In genomic region chr6:143451531-143451930, GRCh38 we compare ENCODE assay signal across 9 cellular contexts. TPM values are rescaled to one million over a fixed set of nuclear protein-coding genes. Genes with fewer than 3 reads are reported as not detected.
DNase-seq lines count a peak whose midpoint lies in the region; ATAC-seq and TF ChIP-seq lines count a peak whose summit lies in the region.
"Had no signal": no experiment of that assay in that cellular context is flagged by ENCODE, and none has a peak within 500 bp of the region (broad histone marks: within the 10 kb centered on the region; RNA-seq: fewer than 3 reads in every experiment).

No MANE protein-coding gene starts in this region.

- peaks cover 0 to 28% (median 24%) of the 10 kb centered on the region in 5 donors for H3K4me1 ChIP-seq in subcutaneous abdominal adipose tissue (ENCODE audit: control insufficient read depth in 5 of 5, insufficient read depth in 5 of 5, low read length in 5 of 5)

- peak overlapping the region; percentile 75 to 95 (median 88) for H3K9ac ChIP-seq in subcutaneous abdominal adipose tissue (ENCODE audit: low read length in 5 of 5)

- H3K9me3 ChIP-seq in subcutaneous abdominal adipose tissue (ENCODE audit: control insufficient read depth in 5 of 5, low read length in 5 of 5), result no peaks in the 10 kb centered on the region

- H3K4me3 ChIP-seq in iPS-11a (ENCODE audit: low read depth, low read length) (peak overlapping the region; percentile 90), subcutaneous abdominal adipose tissue (ENCODE audit: low read depth in 1 of 5, low read length in 5 of 5) (peak overlapping the region; percentile 89 to 98 (median 92))

- no peaks in the 10 kb centered on the region for H3K9me3 Mint-ChIP-seq in activated CD4-positive, alpha-beta T cell treated with anti-CD3 and anti-CD28 coated beads for 36 hours (ENCODE audit: low read depth)
- no peaks in the 10 kb centered on the region for H3K9me3 Mint-ChIP-seq in WTC11

- no peak for ATAC-seq in activated CD4-positive, alpha-beta T cell treated with anti-CD3 and anti-CD28 coated beads for 36 hours
- ATAC-seq in WTC11, result no peak
- ATAC-seq in activated CD4-positive, CD25-positive, alpha-beta regulatory T cell treated with anti-CD3 and anti-CD28 coated beads, Interleukin-2, amount 50 U/mL, for 24 hours, result no peak

- no peak for TF ChIP-seq CTCF in WTC11 (IDR thresholded peaks at IDR 0.05)

- POLR2A ChIA-PET in activated CD4-positive, alpha-beta T cell treated with anti-CD3 and anti-CD28 coated beads for 36 hours (lab: Charles Lee), result no interaction called here
- POLR2A ChIA-PET in WTC11 (lab: Charles Lee), result no interaction called here

- DNase-seq in activated CD4-positive, alpha-beta T cell treated with anti-CD3 and anti-CD28 coated beads for 36 hours, result no peak
- no peak for DNase-seq in activated CD4-positive, alpha-beta T cell treated with anti-CD3 and anti-CD28 coated beads, Interleukin-2, amount 50 U/mL, for 1 hour
- DNase-seq in WTC11 (ENCODE audit: low spot score) (no peak), NCI-H526 (lab: John Stamatoyannopoulos, UW) (no peak)
- no peak for DNase-seq in stimulated activated CD4-positive, alpha-beta T cell treated with anti-CD3 and anti-CD28 coated beads, Interleukin-12 subunit alpha, Interleukin-12 subunit beta, amount 100 ng/mL, for 4 hours
- DNase-seq: DMS79 treated with DMSO at 0.1 percent for 48 hours had no signal

- H3K27ac Mint-ChIP-seq in activated CD4-positive, alpha-beta T cell treated with anti-CD3 and anti-CD28 coated beads for 36 hours, result peak overlapping the region; percentile 95
- 0 out of 2 replicates have a peak overlapping the region, but pooled peaks have one; percentile 82 for H3K27ac Mint-ChIP-seq in WTC11

- peak overlapping the region; percentile 88 for H3K4me3 Mint-ChIP-seq in activated CD4-positive, alpha-beta T cell treated with anti-CD3 and anti-CD28 coated beads for 36 hours
- peak overlapping the region; percentile 94 for H3K4me3 Mint-ChIP-seq in WTC11

- no peaks in the 10 kb centered on the region for H3K27me3 ChIP-seq in subcutaneous abdominal adipose tissue (ENCODE audit: control insufficient read depth in 5 of 5, insufficient read depth in 4 of 5, low read length in 5 of 5)

- peaks cover 53% of the 10 kb centered on the region for H3K4me1 Mint-ChIP-seq in activated CD4-positive, alpha-beta T cell treated with anti-CD3 and anti-CD28 coated beads for 36 hours
- H3K4me1 Mint-ChIP-seq in WTC11, result peaks cover 13% of the 10 kb centered on the region

- no peaks in the 10 kb centered on the region for H3K27me3 Mint-ChIP-seq in activated CD4-positive, alpha-beta T cell treated with anti-CD3 and anti-CD28 coated beads for 36 hours
- H3K27me3 Mint-ChIP-seq in WTC11 (ENCODE audit: low read depth), result no peaks in the 10 kb centered on the region

- H3K36me3 ChIP-seq in subcutaneous abdominal adipose tissue (ENCODE audit: control insufficient read depth in 5 of 5, insufficient read depth in 5 of 5, low read length in 5 of 5), result peaks cover 0 to 4% (median 3%) of the 10 kb centered on the region in 5 donors

- CTCF ChIA-PET in activated CD4-positive, alpha-beta T cell treated with anti-CD3 and anti-CD28 coated beads for 36 hours (lab: Charles Lee), result interaction anchor here (1.4 kb wide), 1 partner anchor 489 kb away, joined by 3 read pairs; no protein-coding TSS in a partner anchor
- CTCF ChIA-PET in WTC11 (lab: Charles Lee), result interaction anchor here (1.9 kb wide), 1 partner anchor 62 kb away, joined by 6 read pairs; no protein-coding TSS in a partner anchor

- H3K36me3 Mint-ChIP-seq in activated CD4-positive, alpha-beta T cell treated with anti-CD3 and anti-CD28 coated beads for 36 hours (ENCODE audit: low read depth), result peaks cover 23% of the 10 kb centered on the region
- H3K36me3 Mint-ChIP-seq in WTC11, result no peaks in the 10 kb centered on the region

- peak overlapping the region; percentile 73 for H3K27ac ChIP-seq in subcutaneous abdominal adipose tissue (ENCODE audit: low read depth, low read length)

- intact Hi-C loops in activated CD4-positive, alpha-beta T cell treated with anti-CD3 and anti-CD28 coated beads for 36 hours (cut with DNase I, micrococcal nuclease), result loop anchor here (2.0 to 10.0 kb wide), 6 partner anchors 85 to 1307 kb away; partner anchors contain the start of genes LTV1 (in 1 of the 2), NMBR (in 1 of the 2) and VTA1 (in 1 of the 2)

TF ChIP-seq in WTC11, 78 proteins besides CTCF, POLR2A, EP300 and RAD21:
- no peak for TF ChIP-seq CBFB (CRISPR knock-in tag; IDR thresholded peaks at IDR 0.05; ENCODE audit: low read depth)
- no peak for TF ChIP-seq ZNF423 (CRISPR knock-in tag; IDR thresholded peaks at IDR 0.05)
- no peak for TF ChIP-seq E2F1 (CRISPR knock-in tag; IDR thresholded peaks at IDR 0.05)

RNA-seq across cellular contexts. Expression of gene PEX3, which starts 0.9 kb away (rescaled TPM):
- total RNA-seq in activated CD4-positive, alpha-beta T cell treated with anti-CD3 and anti-CD28 coated beads for 36 hours, result 10 to 100 TPM; 31.1 to 42.2 TPM
- total RNA-seq in WTC11 (2021), result 13.5 to 15.7 TPM (median 15.4 TPM) in 3 replicates

RNA-seq across cellular contexts. Expression of gene ADAT2, which starts 1.0 kb away (rescaled TPM):
- 10 to 100 TPM; 23.6 to 26.0 TPM for total RNA-seq in activated CD4-positive, alpha-beta T cell treated with anti-CD3 and anti-CD28 coated beads for 36 hours
- 12.6 to 13.3 TPM (median 12.7 TPM) in 3 replicates for total RNA-seq in WTC11 (2021)

RNA-seq across cellular contexts. Expression of gene FUCA2, which starts 60.0 kb away (rescaled TPM):
- total RNA-seq in activated CD4-positive, alpha-beta T cell treated with anti-CD3 and anti-CD28 coated beads for 36 hours, result 1 to 10 TPM; 6.7 to 7.8 TPM
- 48.5 to 55.4 TPM (median 51.8 TPM) in 3 replicates for total RNA-seq in WTC11 (2021)
